ENCODE assay signal across 7 cellular contexts in the genomic region with DNA sequence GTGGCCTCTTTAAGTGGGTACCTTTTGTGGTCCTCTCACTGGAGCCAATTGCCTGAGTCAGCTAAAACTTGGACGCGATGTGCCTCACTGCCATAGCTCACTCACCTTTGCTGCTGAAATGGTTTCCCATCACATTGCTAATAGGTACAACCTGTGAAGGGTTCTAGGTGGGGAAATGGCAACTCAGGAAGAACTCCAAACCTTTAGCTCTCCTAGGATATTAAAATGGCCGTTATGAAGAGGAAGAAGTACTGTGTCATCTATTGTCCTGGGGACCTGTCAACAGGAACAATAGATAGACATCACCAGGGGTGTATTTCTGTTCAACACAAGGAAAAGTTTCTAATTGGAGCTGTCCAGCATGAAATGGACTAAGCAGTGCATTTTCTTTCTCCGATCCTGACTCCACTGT. TPM values are rescaled to one million over a fixed set of nuclear protein-coding genes. Genes with fewer than 3 reads are reported as not detected.
DNase-seq lines count a peak whose midpoint lies in the region; ATAC-seq and TF ChIP-seq lines count a peak whose summit lies in the region.

No MANE protein-coding gene starts in this region.

- H3K27me3 Mint-ChIP-seq in activated CD8-positive, alpha-beta T cell treated with anti-CD3 and anti-CD28 coated beads for 36 hours: no peaks in the 10 kb centered on the region

- peaks cover 50% of the 10 kb centered on the region for H3K4me1 Mint-ChIP-seq in activated CD8-positive, alpha-beta T cell treated with anti-CD3 and anti-CD28 coated beads for 36 hours (ENCODE audit: low read depth)

- no peak for TF ChIP-seq CTCF in HEK293 (tag by site-specific recombination; IDR thresholded peaks at IDR 0.05)
- no peak for TF ChIP-seq CTCF in activated CD8-positive, alpha-beta T cell treated with anti-CD3 and anti-CD28 coated beads for 36 hours (IDR thresholded peaks at IDR 0.05)

- H3K4me3 ChIP-seq in HEK293 (ENCODE audit: low read depth, low read length) (peak overlapping the region; percentile 93; the same call in 1 of the 2 replicates), iPS-18c (ENCODE audit: insufficient read depth, low read depth, low read length) (peak overlapping the region; percentile 100), skin epidermis (peak overlapping the region; percentile 64 to 99 (median 83))

- CTCF ChIA-PET in HEK293 (lab: Yijun Ruan, JAX): no interaction called here
- CTCF ChIA-PET in activated CD8-positive, alpha-beta T cell treated with anti-CD3 and anti-CD28 coated beads for 36 hours (lab: Charles Lee): interaction anchor here (0.9 to 1.6 kb wide), 7 partner anchors 8 to 362 kb away, joined by 3 to 6 read pairs (median 4); a partner anchor contains a TSS

- DNase-seq in activated CD8-positive, alpha-beta T cell treated with anti-CD3 and anti-CD28 coated beads for 36 hours: no peak
- DNase-seq in NCI-H526 (lab: John Stamatoyannopoulos, UW) (no peak), GM03348 (ENCODE audit: low spot score) (no peak), NCI-H1436 (lab: John Stamatoyannopoulos, UW) (no peak)

- intact Hi-C loops in activated CD8-positive, alpha-beta T cell treated with anti-CD3 and anti-CD28 coated beads for 36 hours (cut with micrococcal nuclease): loop anchor here (10.0 kb wide), 1 partner anchor 52 kb away; a partner anchor contains a TSS

- peaks cover 26 to 54% of the 10 kb centered on the region in 2 experiments for H3K36me3 ChIP-seq in HEK293 (ENCODE audit: control insufficient read depth in 2 of 2, insufficient read depth in 1 of 2, low read length in 2 of 2)

- peak overlapping the region; percentile 99 for H3K4me3 Mint-ChIP-seq in activated CD8-positive, alpha-beta T cell treated with anti-CD3 and anti-CD28 coated beads for 36 hours

- peaks cover 49% of the 10 kb centered on the region for H3K36me3 Mint-ChIP-seq in activated CD8-positive, alpha-beta T cell treated with anti-CD3 and anti-CD28 coated beads for 36 hours (ENCODE audit: low read depth)

- no peak for ATAC-seq in activated CD8-positive, alpha-beta T cell treated with anti-CD3 and anti-CD28 coated beads for 36 hours

- H3K27ac Mint-ChIP-seq in activated CD8-positive, alpha-beta T cell treated with anti-CD3 and anti-CD28 coated beads for 36 hours: peak overlapping the region; percentile 100

- H3K9me3 ChIP-seq in HEK293 (ENCODE audit: control insufficient read depth, insufficient read depth, low read depth, low read length) (no peaks in the 10 kb centered on the region), iPS-18c (ENCODE audit: control insufficient read depth, insufficient read depth, low read length) (no peaks in the 10 kb centered on the region)

- H3K4me1 ChIP-seq in HEK293 (ENCODE audit: control insufficient read depth, insufficient read depth, low read length): peaks cover 3% of the 10 kb centered on the region; the same call in 1 of the 2 replicates

- POLR2A ChIA-PET in HEK293 (lab: Yijun Ruan, JAX): interaction anchor here (1.9 to 3.4 kb wide), 2 partner anchors 10 to 52 kb away, joined by 7 to 26 read pairs; a partner anchor contains a TSS
- POLR2A ChIA-PET in activated CD8-positive, alpha-beta T cell treated with anti-CD3 and anti-CD28 coated beads for 36 hours (lab: Charles Lee): interaction anchor here (0.9 to 3.8 kb wide), 8 partner anchors 17 to 362 kb away, joined by 3 to 20 read pairs (median 4); a partner anchor contains a TSS

- H3K27ac ChIP-seq in HEK293 (ENCODE audit: extremely low read depth, low read depth, low read length): peak overlapping the region; percentile 90; the same call in 1 of the 2 replicates
- H3K27ac ChIP-seq in skin epidermis: peak overlapping the region in 19 of 21 experiments; percentile 93 to 100 (median 98)

- H3K9me3 Mint-ChIP-seq in activated CD8-positive, alpha-beta T cell treated with anti-CD3 and anti-CD28 coated beads for 36 hours: no peaks in the 10 kb centered on the region

TF ChIP-seq in HEK293, 187 proteins besides CTCF, POLR2A, EP300 and RAD21:
- TF ChIP-seq, protein P1, sequence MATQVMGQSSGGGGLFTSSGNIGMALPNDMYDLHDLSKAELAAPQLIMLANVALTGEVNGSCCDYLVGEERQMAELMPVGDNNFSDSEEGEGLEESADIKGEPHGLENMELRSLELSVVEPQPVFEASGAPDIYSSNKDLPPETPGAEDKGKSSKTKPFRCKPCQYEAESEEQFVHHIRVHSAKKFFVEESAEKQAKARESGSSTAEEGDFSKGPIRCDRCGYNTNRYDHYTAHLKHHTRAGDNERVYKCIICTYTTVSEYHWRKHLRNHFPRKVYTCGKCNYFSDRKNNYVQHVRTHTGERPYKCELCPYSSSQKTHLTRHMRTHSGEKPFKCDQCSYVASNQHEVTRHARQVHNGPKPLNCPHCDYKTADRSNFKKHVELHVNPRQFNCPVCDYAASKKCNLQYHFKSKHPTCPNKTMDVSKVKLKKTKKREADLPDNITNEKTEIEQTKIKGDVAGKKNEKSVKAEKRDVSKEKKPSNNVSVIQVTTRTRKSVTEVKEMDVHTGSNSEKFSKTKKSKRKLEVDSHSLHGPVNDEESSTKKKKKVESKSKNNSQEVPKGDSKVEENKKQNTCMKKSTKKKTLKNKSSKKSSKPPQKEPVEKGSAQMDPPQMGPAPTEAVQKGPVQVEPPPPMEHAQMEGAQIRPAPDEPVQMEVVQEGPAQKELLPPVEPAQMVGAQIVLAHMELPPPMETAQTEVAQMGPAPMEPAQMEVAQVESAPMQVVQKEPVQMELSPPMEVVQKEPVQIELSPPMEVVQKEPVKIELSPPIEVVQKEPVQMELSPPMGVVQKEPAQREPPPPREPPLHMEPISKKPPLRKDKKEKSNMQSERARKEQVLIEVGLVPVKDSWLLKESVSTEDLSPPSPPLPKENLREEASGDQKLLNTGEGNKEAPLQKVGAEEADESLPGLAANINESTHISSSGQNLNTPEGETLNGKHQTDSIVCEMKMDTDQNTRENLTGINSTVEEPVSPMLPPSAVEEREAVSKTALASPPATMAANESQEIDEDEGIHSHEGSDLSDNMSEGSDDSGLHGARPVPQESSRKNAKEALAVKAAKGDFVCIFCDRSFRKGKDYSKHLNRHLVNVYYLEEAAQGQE (tag by site-specific recombination; IDR thresholded peaks at IDR 0.05): peak; percentile 91
- TF ChIP-seq ZIC2 (tag by site-specific recombination; IDR thresholded peaks at IDR 0.05): no peak

RNA-seq across cellular contexts. Expression of a gene that starts 1.2 kb away (rescaled TPM):
- total RNA-seq in activated CD8-positive, alpha-beta T cell treated with anti-CD3 and anti-CD28 coated beads for 36 hours: 10 to 100 TPM; 63.0 to 65.2 TPM

RNA-seq across cellular contexts. Expression of a gene that starts 5.3 kb away (rescaled TPM):
- total RNA-seq in activated CD8-positive, alpha-beta T cell treated with anti-CD3 and anti-CD28 coated beads for 36 hours: 1 to 10 TPM; 4.8 to 4.9 TPM

RNA-seq across cellular contexts. Expression of a gene that starts 40.9 kb away (rescaled TPM):
- 1 to 10 TPM in 1 of 2 experiments, under 1 TPM in 1; 0.92 to 2.2 TPM for total RNA-seq in activated CD8-positive, alpha-beta T cell treated with anti-CD3 and anti-CD28 coated beads for 36 hours

RNA-seq across cellular contexts. Expression of a gene that starts 52.7 kb away (rescaled TPM):
- 1 to 10 TPM; 7.6 to 7.9 TPM for total RNA-seq in activated CD8-positive, alpha-beta T cell treated with anti-CD3 and anti-CD28 coated beads for 36 hours

RNA-seq across cellular contexts. Expression of a gene that starts 57.1 kb away (rescaled TPM):
- total RNA-seq in activated CD8-positive, alpha-beta T cell treated with anti-CD3 and anti-CD28 coated beads for 36 hours: 10 to 100 TPM; 25.9 to 28.0 TPM
